Comparison of ENCODE assay signal across 27 cellular contexts in genomic region chr17:17124341-17124740, GRCh38.
DNase-seq lines count a peak whose midpoint lies in the region; ATAC-seq lines count a peak whose summit lies in the region.
"Had no signal": no experiment of that assay in that cellular context is flagged by ENCODE, and none has a peak within 500 bp of the region (broad histone marks: within the 10 kb centered on the region; RNA-seq: fewer than 3 reads in every experiment).

No MANE protein-coding gene starts in this region.

- H3K27ac ChIP-seq in effector memory CD4-positive, alpha-beta T cell (ENCODE audit: insufficient read depth, low read length, poor library complexity, severe bottlenecking) = peak overlapping the region; percentile 49
- H3K27ac ChIP-seq: gastroesophageal sphincter, HL-60 had no signal

- ATAC-seq in activated naive CD8-positive, alpha-beta T cell treated with anti-CD3 and anti-CD28 coated beads, Interleukin-2, amount 10 ng/mL, durations not matched to agents 7 days and 5 days (ENCODE audit: low read depth) = no peak
- ATAC-seq in activated naive CD8-positive, alpha-beta T cell treated with anti-CD3 and anti-CD28 coated beads, Interleukin-2, amount 50 U/mL, for 24 hours = no peak
- ATAC-seq in T-cell (replicated peaks in 1 of 4) = no peak
- no peak for ATAC-seq in stimulated activated effector memory CD8-positive, alpha-beta T cell treated with anti-CD3 and anti-CD28 coated beads, Interleukin-12 subunit alpha, Interleukin-12 subunit beta, amount 100 ng/mL, for 72 hours
- ATAC-seq in HG03045 (IDR thresholded peaks at IDR 0.05; ENCODE audit: unreplicated experiment) = no peak
- ATAC-seq: gastroesophageal sphincter, GM12878, left lobe of liver had no signal

- no peaks in the 10 kb centered on the region for H3K27me3 Mint-ChIP-seq in activated naive CD8-positive, alpha-beta T cell treated with anti-CD3 and anti-CD28 coated beads, Interleukin-2, amount 10 ng/mL, durations not matched to agents 7 days and 5 days
- H3K27me3 Mint-ChIP-seq in activated naive CD8-positive, alpha-beta T cell treated with anti-CD3 and anti-CD28 coated beads, Interleukin-2, amount 50 U/mL, for 24 hours = no peaks in the 10 kb centered on the region
- no peaks in the 10 kb centered on the region for H3K27me3 Mint-ChIP-seq in T-cell

- H3K27me3 ChIP-seq in effector memory CD4-positive, alpha-beta T cell (replicated peaks; ENCODE audit: control insufficient read depth, insufficient read depth, low read length, poor library complexity, severe bottlenecking) = no peaks in the 10 kb centered on the region
- H3K27me3 ChIP-seq: gastroesophageal sphincter, transverse colon had no signal

- no peak overlapping the region for H3K4me3 Mint-ChIP-seq in activated naive CD8-positive, alpha-beta T cell treated with anti-CD3 and anti-CD28 coated beads, Interleukin-2, amount 10 ng/mL, durations not matched to agents 7 days and 5 days
- no peak overlapping the region for H3K4me3 Mint-ChIP-seq in activated naive CD8-positive, alpha-beta T cell treated with anti-CD3 and anti-CD28 coated beads, Interleukin-2, amount 50 U/mL, for 24 hours
- peak overlapping the region in 1 of 3 donors; percentile 77 for H3K4me3 Mint-ChIP-seq in T-cell
- H3K4me3 Mint-ChIP-seq in stimulated activated effector memory CD8-positive, alpha-beta T cell treated with anti-CD3 and anti-CD28 coated beads, Interleukin-12 subunit alpha, Interleukin-12 subunit beta, amount 100 ng/mL, for 72 hours = peak overlapping the region; percentile 68
- H3K4me3 Mint-ChIP-seq: activated T-cell treated with anti-CD3 and anti-CD28 coated beads, Interleukin-2, amount 50 U/mL, for 4 hours; nephron had no signal

- POLR2A ChIA-PET in activated naive CD8-positive, alpha-beta T cell treated with anti-CD3 and anti-CD28 coated beads, Interleukin-2, amount 10 ng/mL, durations not matched to agents 7 days and 5 days (lab: Charles Lee) = no interaction called here
- POLR2A ChIA-PET in T-cell (lab: Charles Lee) = no interaction called here

- H3K4me3 ChIP-seq in effector memory CD4-positive, alpha-beta T cell (ENCODE audit: insufficient read depth, low read depth, low read length, poor library complexity, severe bottlenecking) = no peak overlapping the region
- H3K4me3 ChIP-seq: gastroesophageal sphincter, GM12878, skin epidermis, transverse colon had no signal

- CTCF ChIA-PET in T-cell (lab: Charles Lee) = no interaction called here

- H3K4me1 ChIP-seq in effector memory CD4-positive, alpha-beta T cell (ENCODE audit: control insufficient read depth, insufficient read depth, low read length, poor library complexity, severe bottlenecking) = peaks cover 65% of the 10 kb centered on the region

- peaks cover 7% of the 10 kb centered on the region for H3K36me3 ChIP-seq in effector memory CD4-positive, alpha-beta T cell (ENCODE audit: control insufficient read depth, insufficient read depth, low read length)
- H3K36me3 ChIP-seq: transverse colon had no signal

- peaks cover 57% of the 10 kb centered on the region for H3K4me1 Mint-ChIP-seq in activated naive CD8-positive, alpha-beta T cell treated with anti-CD3 and anti-CD28 coated beads, Interleukin-2, amount 10 ng/mL, durations not matched to agents 7 days and 5 days
- peaks cover 67% of the 10 kb centered on the region for H3K4me1 Mint-ChIP-seq in activated naive CD8-positive, alpha-beta T cell treated with anti-CD3 and anti-CD28 coated beads, Interleukin-2, amount 50 U/mL, for 24 hours
- H3K4me1 Mint-ChIP-seq in T-cell = peaks cover 68 to 93% (median 81%) of the 10 kb centered on the region in 3 donors
- peaks cover 95% of the 10 kb centered on the region for H3K4me1 Mint-ChIP-seq in stimulated activated effector memory CD8-positive, alpha-beta T cell treated with anti-CD3 and anti-CD28 coated beads, Interleukin-12 subunit alpha, Interleukin-12 subunit beta, amount 100 ng/mL, for 72 hours

- no peaks in the 10 kb centered on the region for H3K9me3 ChIP-seq in effector memory CD4-positive, alpha-beta T cell (ENCODE audit: control insufficient read depth, low read length)
- H3K9me3 ChIP-seq: gastroesophageal sphincter, transverse colon had no signal

- no peaks in the 10 kb centered on the region for H3K9me3 Mint-ChIP-seq in activated naive CD8-positive, alpha-beta T cell treated with anti-CD3 and anti-CD28 coated beads, Interleukin-2, amount 10 ng/mL, durations not matched to agents 7 days and 5 days
- no peaks in the 10 kb centered on the region for H3K9me3 Mint-ChIP-seq in activated naive CD8-positive, alpha-beta T cell treated with anti-CD3 and anti-CD28 coated beads, Interleukin-2, amount 50 U/mL, for 24 hours
- no peaks in the 10 kb centered on the region for H3K9me3 Mint-ChIP-seq in T-cell
- H3K9me3 Mint-ChIP-seq in stimulated activated effector memory CD8-positive, alpha-beta T cell treated with anti-CD3 and anti-CD28 coated beads, Interleukin-12 subunit alpha, Interleukin-12 subunit beta, amount 100 ng/mL, for 72 hours = no peaks in the 10 kb centered on the region
- H3K9me3 Mint-ChIP-seq: activated T-cell treated with anti-CD3 and anti-CD28 coated beads, Interleukin-2, amount 50 U/mL, for 4 hours; nephron had no signal

- H3K27ac Mint-ChIP-seq in activated naive CD8-positive, alpha-beta T cell treated with anti-CD3 and anti-CD28 coated beads, Interleukin-2, amount 10 ng/mL, durations not matched to agents 7 days and 5 days = peak overlapping the region; percentile 35
- H3K27ac Mint-ChIP-seq in activated naive CD8-positive, alpha-beta T cell treated with anti-CD3 and anti-CD28 coated beads, Interleukin-2, amount 50 U/mL, for 24 hours = no peak overlapping the region
- peak overlapping the region; percentile 92 to 95 for H3K27ac Mint-ChIP-seq in T-cell
- H3K27ac Mint-ChIP-seq in stimulated activated effector memory CD8-positive, alpha-beta T cell treated with anti-CD3 and anti-CD28 coated beads, Interleukin-12 subunit alpha, Interleukin-12 subunit beta, amount 100 ng/mL, for 72 hours = peak overlapping the region; percentile 97

- peaks cover 1% of the 10 kb centered on the region for H3K36me3 Mint-ChIP-seq in activated naive CD8-positive, alpha-beta T cell treated with anti-CD3 and anti-CD28 coated beads, Interleukin-2, amount 10 ng/mL, durations not matched to agents 7 days and 5 days
- H3K36me3 Mint-ChIP-seq in activated naive CD8-positive, alpha-beta T cell treated with anti-CD3 and anti-CD28 coated beads, Interleukin-2, amount 50 U/mL, for 24 hours (ENCODE audit: low read depth) = no peaks in the 10 kb centered on the region
- H3K36me3 Mint-ChIP-seq in T-cell = peaks cover 12% of the 10 kb centered on the region
- peaks cover 29% of the 10 kb centered on the region for H3K36me3 Mint-ChIP-seq in stimulated activated effector memory CD8-positive, alpha-beta T cell treated with anti-CD3 and anti-CD28 coated beads, Interleukin-12 subunit alpha, Interleukin-12 subunit beta, amount 100 ng/mL, for 72 hours

- DNase-seq in activated naive CD8-positive, alpha-beta T cell treated with anti-CD3 and anti-CD28 coated beads, Interleukin-2, amount 10 ng/mL, durations not matched to agents 7 days and 5 days = no peak
- no peak for DNase-seq in activated naive CD8-positive, alpha-beta T cell treated with anti-CD3 and anti-CD28 coated beads, Interleukin-2, amount 50 U/mL, for 24 hours
- DNase-seq in T-cell (no peak), iPS-NIHi7 (ENCODE audit: extremely low spot score) (no peak), cerebellar cortex (ENCODE audit: low spot score) (no peak)
- DNase-seq in effector memory CD4-positive, alpha-beta T cell = no peak
- no peak for DNase-seq in stimulated activated effector memory CD8-positive, alpha-beta T cell treated with anti-CD3 and anti-CD28 coated beads, Interleukin-12 subunit alpha, Interleukin-12 subunit beta, amount 100 ng/mL, for 72 hours (ENCODE audit: low spot score in 2 of 2)
- DNase-seq: activated CD4-positive, CD25-positive, alpha-beta regulatory T cell; activated CD8-positive, alpha-beta memory T cell treated with anti-CD3 and anti-CD28 coated beads for 24 hours; activated naive CD4-positive, alpha-beta T cell treated with Interleukin-2 at 50 U/mL for 16 hours; activated T-cell treated with anti-CD3 and anti-CD28 coated beads, Interleukin-2, amount 50 U/mL, for 4 hours; dermis blood vessel endothelial cell; hippocampal formation; NCI-H1417 treated with DMSO at 0.1 percent for 48 hours; NCI-H2081 treated with DMSO at 0.1 percent for 48 hours; NCI-H345; NCI-H748 treated with DMSO at 0.1 percent for 48 hours; retina; T-helper 1 cell; transverse colon had no signal
